8 cellular contexts compared by ENCODE assay signal in genomic region chr1:161726631-161727342, GRCh38. TPM values are rescaled to one million over a fixed set of nuclear protein-coding genes. Genes with fewer than 3 reads are reported as not detected.
DNase-seq lines count a peak whose midpoint lies in the region; ATAC-seq and TF ChIP-seq lines count a peak whose summit lies in the region.

No MANE protein-coding gene starts in this region.

- H3K4me1 Mint-ChIP-seq in progenitor cell of endocrine pancreas (ENCODE audit: low read depth) = peaks cover 20% of the 10 kb centered on the region

- peak overlapping the region; percentile 92 for H3K4me2 ChIP-seq in KMS-11

- H3K9me3 Mint-ChIP-seq in progenitor cell of endocrine pancreas (ENCODE audit: low read depth) = no peaks in the 10 kb centered on the region

- H3K4me3 Mint-ChIP-seq in progenitor cell of endocrine pancreas (ENCODE audit: low read depth) = peak overlapping the region; percentile 78

- H3K4me3 ChIP-seq in KMS-11 (IDR thresholded peaks at IDR 0.05; ENCODE audit: insufficient read depth, low read depth, low read length) (peak overlapping the region; percentile 94), left ventricle myocardium inferior (peak overlapping the region; percentile 97), uterus (peak overlapping the region; percentile 58 to 74)

- peaks cover 49% of the 10 kb centered on the region for H3K27me3 Mint-ChIP-seq in progenitor cell of endocrine pancreas

- H3K79me2 ChIP-seq in KMS-11 (ENCODE audit: insufficient read depth, low read depth) = no peaks in the 10 kb centered on the region

- ATAC-seq in GM21717 (IDR thresholded peaks at IDR 0.05; ENCODE audit: unreplicated experiment) = peak; percentile 37

- H4K20me1 ChIP-seq in KMS-11 (ENCODE audit: insufficient read depth) = no peaks in the 10 kb centered on the region

- peak overlapping the region; percentile 88 for H3K27ac Mint-ChIP-seq in progenitor cell of endocrine pancreas

- DNase-seq in Daoy (ENCODE audit: low read depth) = peak; percentile 90
- DNase-seq in T follicular helper cell (ENCODE audit: low read depth) = peak; percentile 45
- DNase-seq in amniotic stem cell (lab: John Stamatoyannopoulos, UW) = peak; percentile 68
- peak; percentile 90 for DNase-seq in left ventricle myocardium inferior
- peak; percentile 76 for DNase-seq in progenitor cell of endocrine pancreas (ENCODE audit: low spot score, unreplicated experiment)
- DNase-seq in uterus = peak; percentile 90 to 92

- no peaks in the 10 kb centered on the region for H3K36me3 ChIP-seq in KMS-11 (ENCODE audit: insufficient read depth)
- H3K36me3 ChIP-seq in left ventricle myocardium inferior = no peaks in the 10 kb centered on the region
- H3K36me3 ChIP-seq in uterus = no peaks in the 10 kb centered on the region

- intact Hi-C loops in left ventricle myocardium inferior (cut with micrococcal nuclease) (no loop called here), uterus (cut with DNase I; ENCODE audit: low total_unique reads) (no loop called here)

- H3K9ac ChIP-seq in KMS-11 = peak overlapping the region; percentile 77

- TF ChIP-seq CTCF in KMS-11 (conservative IDR thresholded peaks at IDR 0.05; ENCODE audit: low read depth, low read length) (no peak), left ventricle myocardium inferior (IDR thresholded peaks at IDR 0.05; ENCODE audit: borderline replicate concordance) (no peak), progenitor cell of endocrine pancreas (IDR thresholded peaks at IDR 0.05; ENCODE audit: unreplicated experiment) (peak; percentile 26), uterus (IDR thresholded peaks at IDR 0.05) (peak in 1 of 4 experiments; percentile 22)

- no peaks in the 10 kb centered on the region for H3K27me3 ChIP-seq in KMS-11 (ENCODE audit: insufficient read depth, low read depth)
- peaks cover 18% of the 10 kb centered on the region for H3K27me3 ChIP-seq in left ventricle myocardium inferior (ENCODE audit: low read depth)
- H3K27me3 ChIP-seq in uterus = no peaks in the 10 kb centered on the region

- H3K36me3 Mint-ChIP-seq in progenitor cell of endocrine pancreas (ENCODE audit: insufficient read depth) = no peaks in the 10 kb centered on the region

- H3K4me1 ChIP-seq in KMS-11 (ENCODE audit: low read depth, poor library complexity, severe bottlenecking) = peaks cover 39% of the 10 kb centered on the region
- peaks cover 24% of the 10 kb centered on the region for H3K4me1 ChIP-seq in left ventricle myocardium inferior
- no peaks in the 10 kb centered on the region for H3K4me1 ChIP-seq in uterus

- no peaks in the 10 kb centered on the region for H3K9me3 ChIP-seq in left ventricle myocardium inferior (replicated peaks)
- H3K9me3 ChIP-seq in uterus = no peaks in the 10 kb centered on the region

- TF ChIP-seq POLR2A in uterus (IDR thresholded peaks at IDR 0.05) = peak in 1 of 2 donors; percentile 57

- peak overlapping the region; percentile 85 for H3K27ac ChIP-seq in KMS-11
- H3K27ac ChIP-seq in left ventricle myocardium inferior (replicated peaks) = peak overlapping the region; percentile 94
- peak overlapping the region; percentile 89 to 91 for H3K27ac ChIP-seq in uterus

- peak overlapping the region; percentile 89 for H2AFZ ChIP-seq in KMS-11 (ENCODE audit: low read depth)

RNA-seq across cellular contexts. Expression of gene FCRLB, which starts 5.4 kb away (rescaled TPM):
- 1.8 and 3.1 TPM in 2 replicates for total RNA-seq in Daoy (2014; rRNA removed; shearing (Covaris generic))
- 0.33 TPM for total RNA-seq in left ventricle myocardium inferior
- 0.14 and 0.33 TPM in 2 replicates for total RNA-seq in progenitor cell of endocrine pancreas
- total RNA-seq in uterus = under 1 TPM in 3 of 4 donors, not detected in 1; 0.26 to 0.52 (median 0.35) TPM

RNA-seq across cellular contexts. Expression of gene FCRLA, which starts 19.8 kb away (rescaled TPM):
- total RNA-seq in Daoy (2014; rRNA removed; shearing (Covaris generic)) = 0.51 TPM in 1 of 2 replicates, not detected in the other
- 0.11 TPM for total RNA-seq in left ventricle myocardium inferior
- total RNA-seq in progenitor cell of endocrine pancreas = not detected in 2 replicates
- under 1 TPM in 1 of 4 donors, not detected in 3; 0.41 TPM for total RNA-seq in uterus

RNA-seq across cellular contexts. Expression of gene DUSP12, which starts 22.8 kb away (rescaled TPM):
- total RNA-seq in Daoy (2014; rRNA removed; shearing (Covaris generic)) = 80.1 and 82.8 TPM in 2 replicates
- total RNA-seq in left ventricle myocardium inferior (8.4 TPM), progenitor cell of endocrine pancreas (29.8 and 31.0 TPM in 2 replicates), uterus (10 to 100 TPM; 16.4 to 62.7 (median 29.3) TPM)

RNA-seq across cellular contexts. Expression of gene ATF6, which starts 39.3 kb away (rescaled TPM):
- 23.5 TPM in 2 replicates for total RNA-seq in Daoy (2014; rRNA removed; shearing (Covaris generic))
- 13.0 TPM for total RNA-seq in left ventricle myocardium inferior
- total RNA-seq in progenitor cell of endocrine pancreas = 20.4 and 21.0 TPM in 2 replicates
- total RNA-seq in uterus = 10 to 100 TPM; 16.2 to 37.7 (median 30.0) TPM

Comparison
In these comparisons a context has a peak if more than half of its experiments do, and no peak if none do; other contexts are left out.
1. Peak in every context shown above with its lines: DNase-seq, ATAC-seq, H3K4me3 ChIP-seq and H3K27ac ChIP-seq.